22 cellular contexts compared by ENCODE assay signal in the genomic region with DNA sequence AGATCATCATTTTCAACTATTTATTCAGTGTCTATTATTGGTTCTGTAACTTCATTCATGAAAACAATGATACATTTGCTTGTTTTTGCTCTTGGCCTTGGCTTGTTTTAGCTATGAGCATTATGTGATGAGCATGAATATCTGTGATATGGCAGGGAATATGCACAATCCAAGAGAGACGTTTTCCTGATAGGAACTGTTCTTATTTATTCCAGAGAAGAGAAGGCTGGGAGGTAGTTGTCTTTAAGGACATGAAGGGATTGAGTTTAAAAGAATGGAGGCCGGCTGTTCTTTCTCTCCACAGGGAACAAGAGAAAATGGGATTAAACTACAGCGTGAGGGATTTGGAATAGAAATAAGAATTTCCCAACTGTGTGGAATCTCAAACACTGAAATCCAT. TPM values are rescaled to one million over a fixed set of nuclear protein-coding genes. Genes with fewer than 3 reads are reported as not detected.
DNase-seq lines count a peak whose midpoint lies in the region; ATAC-seq and TF ChIP-seq lines count a peak whose summit lies in the region.
"Had no signal": no experiment of that assay in that cellular context is flagged by ENCODE, and none has a peak within 500 bp of the region (broad histone marks: within the 10 kb centered on the region; RNA-seq: fewer than 3 reads in every experiment).

No MANE protein-coding gene starts in this region.

- H3K36me3 ChIP-seq in A673 (ENCODE audit: insufficient read depth, low read length, poor library complexity, severe bottlenecking) (peaks cover 15% of the 10 kb centered on the region), osteoblast (ENCODE audit: insufficient read depth, low read length) (peaks cover 45% of the 10 kb centered on the region), upper lobe of right lung (no peaks in the 10 kb centered on the region)
- H3K36me3 ChIP-seq: lower lobe of right lung, prostate gland had no signal

- peak overlapping the region; percentile 73 for H3K27ac ChIP-seq in A673 (ENCODE audit: low read depth, low read length, poor library complexity, severe bottlenecking)
- H3K27ac ChIP-seq in epithelial cell of prostate: peak overlapping the region; percentile 15
- peak overlapping the region; percentile 29 for H3K27ac ChIP-seq in osteoblast (ENCODE audit: low read depth, low read length)
- no peak overlapping the region for H3K27ac ChIP-seq in upper lobe of right lung
- no peak overlapping the region for H3K27ac ChIP-seq in RWPE1
- H3K27ac ChIP-seq: lower lobe of right lung, prostate gland, SJCRH30 had no signal

- H3K27me3 ChIP-seq in A673 (replicated peaks; ENCODE audit: insufficient read depth, low read depth, low read length, poor library complexity) (no peaks in the 10 kb centered on the region), osteoblast (ENCODE audit: insufficient read depth, low read length) (no peaks in the 10 kb centered on the region), upper lobe of right lung (no peaks in the 10 kb centered on the region)
- H3K27me3 ChIP-seq: SJCRH30, tibial artery had no signal

- POLR2A ChIA-PET in A673 (lab: Charles Lee; ENCODE audit: low non-redundant PET) (interaction anchor here (0.6 kb wide), 1 partner anchor 80 kb away, joined by 14 read pairs; no protein-coding TSS in a partner anchor), RWPE1 (lab: Yijun Ruan, JAX; ENCODE audit: low non-redundant PET) (no interaction called here)

- peaks cover 44% of the 10 kb centered on the region for H4K20me1 ChIP-seq in osteoblast (ENCODE audit: insufficient read depth, low read length)

- CTCF ChIA-PET in A673 (lab: Charles Lee) (no interaction called here), RWPE1 (lab: Yijun Ruan, JAX) (no interaction called here)

- peaks cover 26% of the 10 kb centered on the region for H3K79me2 ChIP-seq in osteoblast (ENCODE audit: insufficient read depth, low read length)

- intact Hi-C loops in A673 (cut with micrococcal nuclease; ENCODE audit: unreplicated experiment): no loop called here
- intact Hi-C loops in upper lobe of right lung (cut with DNase I): no loop called here

- TF ChIP-seq CTCF in A673 (conservative IDR thresholded peaks at IDR 0.05; ENCODE audit: low read depth, low read length) (no peak), osteoblast (IDR thresholded peaks at IDR 0.05; ENCODE audit: extremely low read depth, low read depth, low read length) (no peak), upper lobe of right lung (IDR thresholded peaks at IDR 0.05) (no peak), RWPE1 (conservative IDR thresholded peaks at IDR 0.05; ENCODE audit: low read depth) (no peak)

- H3K4me3 ChIP-seq in A673 (ENCODE audit: low read depth, low read length, poor library complexity, severe bottlenecking): no peak overlapping the region
- H3K4me3 ChIP-seq in osteoblast (ENCODE audit: insufficient read depth, low read length): no peak overlapping the region
- no peak overlapping the region for H3K4me3 ChIP-seq in upper lobe of right lung
- H3K4me3 ChIP-seq: GM12878, lower lobe of right lung, prostate gland, SJCRH30, tibial artery had no signal

- BruUV-seq in A673 (replicated peaks; lab: Mats Ljungman, UMichigan): no TSS peak

- H3K4me2 ChIP-seq in osteoblast (ENCODE audit: insufficient read depth, low read length): no peak overlapping the region

- no peak for ATAC-seq in upper lobe of right lung
- no peak for ATAC-seq in HG02981 (IDR thresholded peaks at IDR 0.05; ENCODE audit: unreplicated experiment)
- ATAC-seq: activated T-helper 17 cell treated with anti-CD3 and anti-CD28 coated beads, Interleukin-2, amount 50 U/mL, for 72 hours; GM12878; lower lobe of right lung; naive thymus-derived CD8-positive, alpha-beta T cell had no signal

- H3K9me3 ChIP-seq in A673 (ENCODE audit: low read depth, low read length, poor library complexity, severe bottlenecking) (no peaks in the 10 kb centered on the region), osteoblast (ENCODE audit: low read depth, low read length) (no peaks in the 10 kb centered on the region), upper lobe of right lung (no peaks in the 10 kb centered on the region)
- H3K9me3 ChIP-seq: lower lobe of right lung, prostate gland, SJCRH30, tibial artery had no signal

- DNase-seq in A673 (ENCODE audit: low spot score) (peak; percentile 67), epithelial cell of prostate (ENCODE audit: low read depth, low spot score) (no peak), osteoblast (ENCODE audit: insufficient read length, low spot score, missing footprints) (no peak), upper lobe of right lung (no peak), RWPE1 (ENCODE audit: low spot score) (no peak)
- no peak for DNase-seq in activated CD8-positive, alpha-beta memory T cell treated with anti-CD3 and anti-CD28 coated beads, Interleukin-2, amount 50 U/mL, for 48 hours
- DNase-seq: activated CD4-positive, CD25-positive, alpha-beta regulatory T cell; CD4-positive, CD25-positive, alpha-beta regulatory T cell; DMS153; GF-D8; lower lobe of right lung; naive thymus-derived CD8-positive, alpha-beta T cell; NCI-H2171; NCI-H526 treated with DMSO at 0.1 percent for 48 hours; SJCRH30; tibial artery had no signal

- H3K4me1 ChIP-seq in A673 (ENCODE audit: insufficient read depth, low read length, poor library complexity, severe bottlenecking) (peaks cover 19% of the 10 kb centered on the region), osteoblast (ENCODE audit: insufficient read depth, low read length) (peaks cover 51% of the 10 kb centered on the region), upper lobe of right lung (no peaks in the 10 kb centered on the region)
- H3K4me1 ChIP-seq: lower lobe of right lung, prostate gland, SJCRH30 had no signal

- no peak overlapping the region for H2AFZ ChIP-seq in osteoblast (ENCODE audit: low read length)

TF ChIP-seq in PFSK-1, 5 proteins besides CTCF, POLR2A, EP300 and RAD21:
- TF ChIP-seq TAF1 (IDR thresholded peaks at IDR 0.05; ENCODE audit: borderline replicate concordance, insufficient read depth, low read length): peak; percentile 46; the same call in 1 of the 2 replicates
- TF ChIP-seq POLR2AphosphoS5 (IDR thresholded peaks at IDR 0.05; ENCODE audit: low read depth, low read length): peak; percentile 63
- TF ChIP-seq, protein P1, sequence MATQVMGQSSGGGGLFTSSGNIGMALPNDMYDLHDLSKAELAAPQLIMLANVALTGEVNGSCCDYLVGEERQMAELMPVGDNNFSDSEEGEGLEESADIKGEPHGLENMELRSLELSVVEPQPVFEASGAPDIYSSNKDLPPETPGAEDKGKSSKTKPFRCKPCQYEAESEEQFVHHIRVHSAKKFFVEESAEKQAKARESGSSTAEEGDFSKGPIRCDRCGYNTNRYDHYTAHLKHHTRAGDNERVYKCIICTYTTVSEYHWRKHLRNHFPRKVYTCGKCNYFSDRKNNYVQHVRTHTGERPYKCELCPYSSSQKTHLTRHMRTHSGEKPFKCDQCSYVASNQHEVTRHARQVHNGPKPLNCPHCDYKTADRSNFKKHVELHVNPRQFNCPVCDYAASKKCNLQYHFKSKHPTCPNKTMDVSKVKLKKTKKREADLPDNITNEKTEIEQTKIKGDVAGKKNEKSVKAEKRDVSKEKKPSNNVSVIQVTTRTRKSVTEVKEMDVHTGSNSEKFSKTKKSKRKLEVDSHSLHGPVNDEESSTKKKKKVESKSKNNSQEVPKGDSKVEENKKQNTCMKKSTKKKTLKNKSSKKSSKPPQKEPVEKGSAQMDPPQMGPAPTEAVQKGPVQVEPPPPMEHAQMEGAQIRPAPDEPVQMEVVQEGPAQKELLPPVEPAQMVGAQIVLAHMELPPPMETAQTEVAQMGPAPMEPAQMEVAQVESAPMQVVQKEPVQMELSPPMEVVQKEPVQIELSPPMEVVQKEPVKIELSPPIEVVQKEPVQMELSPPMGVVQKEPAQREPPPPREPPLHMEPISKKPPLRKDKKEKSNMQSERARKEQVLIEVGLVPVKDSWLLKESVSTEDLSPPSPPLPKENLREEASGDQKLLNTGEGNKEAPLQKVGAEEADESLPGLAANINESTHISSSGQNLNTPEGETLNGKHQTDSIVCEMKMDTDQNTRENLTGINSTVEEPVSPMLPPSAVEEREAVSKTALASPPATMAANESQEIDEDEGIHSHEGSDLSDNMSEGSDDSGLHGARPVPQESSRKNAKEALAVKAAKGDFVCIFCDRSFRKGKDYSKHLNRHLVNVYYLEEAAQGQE (IDR thresholded peaks at IDR 0.05; ENCODE audit: insufficient read depth in 1 of 2, low read depth in 2 of 2, low read length in 2 of 2): no peak
- TF ChIP-seq FOXP2 (optimal IDR thresholded peaks at IDR 0.05; ENCODE audit: borderline replicate concordance, extremely low read depth, extremely low read length, insufficient read depth): no peak

RNA-seq across cellular contexts. Expression of a gene that starts 30.3 kb away (rescaled TPM):
- total RNA-seq in A673 (2021) (0.82 and 2.2 TPM in 2 replicates), osteoblast (18.1 and 20.0 TPM in 2 replicates), upper lobe of right lung (not detected)
- polyA plus RNA-seq in PFSK-1 (2012; ENCODE audit: insufficient read length, low read depth): not detected
- total RNA-seq: activated CD8-positive, alpha-beta memory T cell treated with anti-CD3 and anti-CD28 coated beads for 36 hours; activated T-helper 17 cell treated with anti-CD3 and anti-CD28 coated beads, Interleukin-2, amount 50 U/mL, for 72 hours; CD4-positive, CD25-positive, alpha-beta regulatory T cell; GM12878; naive thymus-derived CD8-positive, alpha-beta T cell; SJCRH30 had no signal
- polyA plus RNA-seq: CD4-positive, CD25-positive, alpha-beta regulatory T cell; GM12878; naive thymus-derived CD8-positive, alpha-beta T cell had no signal

Comparison
In these comparisons a context has a peak if more than half of its experiments do, and no peak if none do; other contexts are left out.
1. H3K27ac ChIP-seq: peak in A673 (single experiment), epithelial cell of prostate (single experiment) and osteoblast (single experiment); none in upper lobe of right lung (single experiment) and RWPE1 (single experiment).